ENCODE assay signal across 1 cellular context in the genomic region with DNA sequence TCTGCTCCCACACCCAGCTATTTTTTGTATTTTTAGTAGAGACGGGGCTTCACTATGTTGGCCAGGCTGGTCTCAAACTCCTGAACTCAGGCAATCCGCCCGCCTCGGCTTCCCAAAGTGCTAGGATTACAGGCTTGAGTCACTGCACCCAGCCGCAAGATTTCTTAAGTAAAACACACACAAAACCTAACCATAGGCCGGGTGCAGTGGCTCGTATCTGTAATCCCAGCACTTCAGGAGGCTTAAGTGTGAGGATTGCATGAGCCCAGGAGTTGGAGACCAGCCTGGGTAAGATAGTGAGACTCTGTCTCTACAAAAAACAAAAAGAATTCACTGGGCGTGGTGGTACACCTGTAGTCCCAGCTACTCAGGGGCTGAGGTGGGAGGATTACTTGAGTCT. TPM values are rescaled to one million over a fixed set of nuclear protein-coding genes. Genes with fewer than 3 reads are reported as not detected.
"Had no signal": no experiment of that assay in that cellular context is flagged by ENCODE, and none has a peak within 500 bp of the region (broad histone marks: within the 10 kb centered on the region; RNA-seq: fewer than 3 reads in every experiment).

No MANE protein-coding gene starts in this region.

RNA-seq across cellular contexts. Expression of gene PRRT1, which starts 51.5 kb away (rescaled TPM):
- total RNA-seq: body of pancreas had no signal
